ENCODE assay signal across 33 cellular contexts in the genomic region with DNA sequence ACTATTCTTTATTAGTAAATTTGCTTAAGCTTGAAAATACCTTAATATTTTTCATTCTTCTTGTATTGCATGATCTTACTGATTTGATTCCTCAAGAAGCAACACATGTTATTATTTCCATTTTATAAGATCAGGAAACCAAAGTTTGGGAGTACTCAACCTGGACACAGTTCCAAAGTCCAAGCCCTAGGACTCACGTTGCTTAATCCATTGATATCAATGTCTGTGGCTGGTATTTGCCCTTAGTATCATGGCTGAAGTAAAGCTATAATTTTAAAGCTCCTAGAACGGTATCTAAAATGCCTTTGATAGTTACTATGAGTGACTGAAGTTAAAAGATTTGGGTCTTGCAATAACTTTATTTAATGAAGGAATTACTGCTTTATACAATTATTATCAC.
"Had no signal": no experiment of that assay in that cellular context is flagged by ENCODE, and none has a peak within 500 bp of the region (broad histone marks: within the 10 kb centered on the region; RNA-seq: fewer than 3 reads in every experiment).

No MANE protein-coding gene starts in this region.

- H3K27me3 ChIP-seq: adrenal gland, ascending aorta, body of pancreas, brain microvascular endothelial cell had no signal

- FAIRE-seq: astrocyte, bronchial epithelial cell had no signal

- H3K4me3 ChIP-seq: adrenal gland, ascending aorta, body of pancreas, cardiac muscle cell had no signal

- H3K36me3 ChIP-seq: adrenal gland, ascending aorta, brain microvascular endothelial cell, cardiac muscle cell had no signal

- H3K9me3 ChIP-seq: adrenal gland, ascending aorta had no signal

- H3K4me1 ChIP-seq: ascending aorta, body of pancreas had no signal

- ATAC-seq: activated naive CD4-positive, alpha-beta T cell treated with anti-CD3 and anti-CD28 coated beads, Interleukin-2, amount 50 U/mL, for 72 hours; activated naive CD8-positive, alpha-beta T cell treated with anti-CD3 and anti-CD28 coated beads, Interleukin-2, amount 50 U/mL, for 24 hours; activated T-cell treated with anti-CD3 and anti-CD28 coated beads, Interleukin-2, amount 50 U/mL, for 4 hours; activated T-cell treated with anti-CD3 and anti-CD28 coated beads, Interleukin-2, amount 50 U/mL, for 72 hours; activated T-helper 17 cell treated with anti-CD3 and anti-CD28 coated beads, Interleukin-2, amount 50 U/mL, for 72 hours; body of pancreas had no signal

- DNase-seq: activated effector memory CD4-positive, alpha-beta T cell treated with anti-CD3 and anti-CD28 coated beads, Interleukin-2, amount 50 U/mL, for 16 hours; activated effector memory CD4-positive, alpha-beta T cell treated with Interleukin-2 at 50 U/mL for 16 hours; activated gamma-delta T cell; activated gamma-delta T cell treated with Interleukin-2 at 50 U/mL for 16 hours; activated naive CD4-positive, alpha-beta T cell; activated naive CD4-positive, alpha-beta T cell treated with anti-CD3 and anti-CD28 coated beads for 36 hours; activated naive CD4-positive, alpha-beta T cell treated with anti-CD3 and anti-CD28 coated beads, Interleukin-2, amount 10 ng/mL, durations not matched to agents 7 days and 5 days; activated naive CD4-positive, alpha-beta T cell treated with anti-CD3 and anti-CD28 coated beads, Interleukin-2, amount 50 U/mL, for 16 hours; activated naive CD4-positive, alpha-beta T cell treated with Interleukin-2 at 50 U/mL for 16 hours; activated naive CD8-positive, alpha-beta T cell treated with anti-CD3 and anti-CD28 coated beads for 36 hours; activated naive CD8-positive, alpha-beta T cell treated with anti-CD3 and anti-CD28 coated beads, Interleukin-2, amount 10 ng/mL, durations not matched to agents 7 days and 5 days; activated naive CD8-positive, alpha-beta T cell treated with anti-CD3 and anti-CD28 coated beads, Interleukin-2, amount 50 U/mL, for 24 hours; activated T-cell treated with anti-CD3 and anti-CD28 coated beads, Interleukin-2, amount 50 U/mL, for 1 hour; activated T-cell treated with anti-CD3 and anti-CD28 coated beads, Interleukin-2, amount 50 U/mL, for 24 hours; activated T-cell treated with anti-CD3 and anti-CD28 coated beads, Interleukin-2, amount 50 U/mL, for 4 hours; activated T-cell treated with anti-CD3 and anti-CD28 coated beads, Interleukin-2, amount 50 U/mL, for 48 hours; activated T-cell treated with anti-CD3 and anti-CD28 coated beads, Interleukin-2, amount 50 U/mL, for 72 hours; adrenal gland; amniotic stem cell; amygdala; anterior cingulate cortex; aorta; body of pancreas; brain microvascular endothelial cell; caudate nucleus; central memory CD4-positive, alpha-beta T cell; cerebellar nuclear complex had no signal

- H3K27ac ChIP-seq: adrenal gland, ascending aorta, body of pancreas, brain microvascular endothelial cell, cardiac muscle cell had no signal
